ENCODE assay signal across 8 cellular contexts in the genomic region with DNA sequence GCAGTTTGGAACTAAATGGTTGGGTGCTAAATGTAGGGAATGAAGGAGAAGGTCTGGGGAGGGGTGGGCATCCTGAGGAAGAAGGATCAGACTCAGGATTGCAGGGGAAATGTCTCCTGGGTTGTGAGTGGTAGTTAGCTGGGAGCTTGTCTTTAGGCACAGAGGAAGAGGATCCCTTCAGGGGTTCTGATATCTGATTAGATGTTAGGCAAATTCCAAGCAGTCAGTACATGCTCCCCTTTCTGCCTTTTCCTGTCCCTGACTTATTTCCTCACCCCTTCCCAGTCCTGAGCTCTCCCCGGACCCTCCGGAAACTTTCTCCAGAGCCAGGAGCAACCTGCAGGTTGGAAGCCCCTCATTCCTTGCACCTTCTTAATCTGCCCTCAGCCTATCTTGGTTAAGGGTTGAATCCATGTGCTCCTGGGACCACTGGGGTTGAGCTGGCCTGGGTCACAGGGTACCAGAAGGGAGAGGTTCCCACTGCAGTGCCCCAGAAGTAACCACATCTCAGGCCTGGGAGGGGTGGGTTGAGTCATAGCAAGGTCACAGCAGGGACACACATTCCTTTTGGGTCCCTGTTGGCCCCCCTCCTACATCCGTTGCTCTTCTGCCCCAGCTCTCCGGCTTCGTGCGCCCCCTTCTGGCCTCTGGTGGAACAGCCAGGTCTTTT. TPM values are rescaled to one million over a fixed set of nuclear protein-coding genes. Genes with fewer than 3 reads are reported as not detected.
DNase-seq lines count a peak whose midpoint lies in the region; ATAC-seq and TF ChIP-seq lines count a peak whose summit lies in the region.

No MANE protein-coding gene starts in this region.

- peaks cover 0 to 16% of the 10 kb centered on the region in 2 donors for H3K4me1 ChIP-seq in esophagus (ENCODE audit: control insufficient read depth in 2 of 2, insufficient read depth in 2 of 2, low read length in 1 of 2)
- H3K4me1 ChIP-seq in muscle layer of colon (ENCODE audit: insufficient read depth, low read length), result peaks cover 16% of the 10 kb centered on the region

- peak; percentile 30; the same call in 1 of the 2 replicates for TF ChIP-seq EP300 in Ishikawa (IDR thresholded peaks at IDR 0.05; ENCODE audit: borderline replicate concordance)

- TF ChIP-seq RAD21 in Ishikawa (IDR thresholded peaks at IDR 0.05; ENCODE audit: low read depth), result peak; percentile 95

- DNase-seq in Caki2 (ENCODE audit: low read depth) (peak; percentile 96), OCI-M1 (lab: John Stamatoyannopoulos, UW) (peak; percentile 84), activated T-cell treated with anti-CD3 and anti-CD28 coated beads for 4 hours (peak; percentile 87)
- DNase-seq in stimulated activated CD8-positive, alpha-beta memory T cell treated with anti-CD3 and anti-CD28 coated beads, Interleukin-4, amount 100 ng/mL, for 24 hours (ENCODE audit: low read depth), result peak; percentile 82

- peak overlapping the region; percentile 11 to 12 for H3K4me3 ChIP-seq in esophagus (ENCODE audit: low read depth in 1 of 2, low read length in 2 of 2)
- H3K4me3 ChIP-seq in muscle layer of colon (ENCODE audit: low read depth in 1 of 2, low read length in 2 of 2), result peak overlapping the region in 1 of 2 donors; percentile 75

- H3K27ac ChIP-seq in esophagus (ENCODE audit: low read depth in 2 of 2, low read length in 1 of 2), result peak overlapping the region; percentile 81 to 86
- peak overlapping the region; percentile 90 for H3K27ac ChIP-seq in muscle layer of colon (ENCODE audit: low read depth, low read length)

- H3K9me3 ChIP-seq in esophagus (ENCODE audit: control insufficient read depth in 2 of 2, insufficient read depth in 1 of 2, low read depth in 1 of 2, low read length in 1 of 2) (no peaks in the 10 kb centered on the region), muscle layer of colon (ENCODE audit: low read length) (no peaks in the 10 kb centered on the region)

- peaks cover 0 to 3% of the 10 kb centered on the region in 2 donors for H3K36me3 ChIP-seq in esophagus (ENCODE audit: control insufficient read depth in 2 of 2, insufficient read depth in 2 of 2, low read length in 1 of 2)
- no peaks in the 10 kb centered on the region for H3K36me3 ChIP-seq in muscle layer of colon (ENCODE audit: insufficient read depth, low read length)

- WGBS in esophagus, 2 donors, result 11 to 19% methylated on average over 6 of the region's 6 CpGs

- H3K27me3 ChIP-seq in esophagus (ENCODE audit: control insufficient read depth in 1 of 2, insufficient read depth in 2 of 2, low read length in 2 of 2) (no peaks in the 10 kb centered on the region), muscle layer of colon (ENCODE audit: control insufficient read depth in 1 of 2, insufficient read depth in 2 of 2, low read length in 2 of 2) (no peaks in the 10 kb centered on the region)

- in situ Hi-C loops in Caki2 (cut with HindIII; ENCODE audit: low pct_unique_long_range_greater_than_20kb, low sequenced_read_pairs), result no loop called here

- peak overlapping the region; percentile 49 for H3K9ac ChIP-seq in muscle layer of colon (ENCODE audit: low read length)

- ATAC-seq in GM18517 (IDR thresholded peaks at IDR 0.05; ENCODE audit: unreplicated experiment), result no peak

TF ChIP-seq in Ishikawa, 13 proteins besides CTCF, POLR2A, EP300 and RAD21:
- peak; percentile 21; the same call in 1 of the 2 replicates for TF ChIP-seq NFIC (IDR thresholded peaks at IDR 0.05)
- peak; percentile 77 for TF ChIP-seq TEAD4 (IDR thresholded peaks at IDR 0.05)
- peak; percentile 39; the same call in 1 of the 2 replicates for TF ChIP-seq TCF12 (IDR thresholded peaks at IDR 0.05; ENCODE audit: low read depth)
- peak; percentile 90 for TF ChIP-seq ZBTB7A (IDR thresholded peaks at IDR 0.05; ENCODE audit: low read depth)
- TF ChIP-seq, protein P1, sequence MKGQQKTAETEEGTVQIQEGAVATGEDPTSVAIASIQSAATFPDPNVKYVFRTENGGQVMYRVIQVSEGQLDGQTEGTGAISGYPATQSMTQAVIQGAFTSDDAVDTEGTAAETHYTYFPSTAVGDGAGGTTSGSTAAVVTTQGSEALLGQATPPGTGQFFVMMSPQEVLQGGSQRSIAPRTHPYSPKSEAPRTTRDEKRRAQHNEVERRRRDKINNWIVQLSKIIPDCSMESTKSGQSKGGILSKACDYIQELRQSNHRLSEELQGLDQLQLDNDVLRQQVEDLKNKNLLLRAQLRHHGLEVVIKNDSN (IDR thresholded peaks at IDR 0.05), result no peak
- TF ChIP-seq, protein P2, sequence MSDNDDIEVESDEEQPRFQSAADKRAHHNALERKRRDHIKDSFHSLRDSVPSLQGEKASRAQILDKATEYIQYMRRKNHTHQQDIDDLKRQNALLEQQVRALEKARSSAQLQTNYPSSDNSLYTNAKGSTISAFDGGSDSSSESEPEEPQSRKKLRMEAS (IDR thresholded peaks at IDR 0.05), result peak; percentile 38; the same call in 1 of the 2 replicates

RNA-seq across cellular contexts. Expression of a gene that starts 1.6 kb away (rescaled TPM):
- total RNA-seq in Caki2 (2014; rRNA removed; shearing (Covaris generic); ENCODE audit: low replicate concordance), result 265 TPM in 2 replicates
- polyA plus RNA-seq in esophagus, result 10 to 100 TPM; 40.8 to 59.1 TPM

RNA-seq across cellular contexts. Expression of a gene that starts 4.2 kb away (rescaled TPM):
- total RNA-seq in Caki2 (2014; rRNA removed; shearing (Covaris generic); ENCODE audit: low replicate concordance), result not detected in 2 replicates
- under 1 TPM; 0.14 to 0.16 TPM for polyA plus RNA-seq in esophagus

RNA-seq across cellular contexts. Expression of a gene that starts 19.9 kb away (rescaled TPM):
- 35.2 and 48.2 TPM in 2 replicates for total RNA-seq in Caki2 (2014; rRNA removed; shearing (Covaris generic); ENCODE audit: low replicate concordance)
- 10 to 100 TPM; 16.1 to 24.1 TPM for polyA plus RNA-seq in esophagus

RNA-seq across cellular contexts. Expression of a gene that starts 49.3 kb away (rescaled TPM):
- 5.1 and 5.6 TPM in 2 replicates for total RNA-seq in Caki2 (2014; rRNA removed; shearing (Covaris generic); ENCODE audit: low replicate concordance)
- 10 to 100 TPM; 32.9 to 48.6 TPM for polyA plus RNA-seq in esophagus
